9 cellular contexts compared by ENCODE assay signal in the genomic region with DNA sequence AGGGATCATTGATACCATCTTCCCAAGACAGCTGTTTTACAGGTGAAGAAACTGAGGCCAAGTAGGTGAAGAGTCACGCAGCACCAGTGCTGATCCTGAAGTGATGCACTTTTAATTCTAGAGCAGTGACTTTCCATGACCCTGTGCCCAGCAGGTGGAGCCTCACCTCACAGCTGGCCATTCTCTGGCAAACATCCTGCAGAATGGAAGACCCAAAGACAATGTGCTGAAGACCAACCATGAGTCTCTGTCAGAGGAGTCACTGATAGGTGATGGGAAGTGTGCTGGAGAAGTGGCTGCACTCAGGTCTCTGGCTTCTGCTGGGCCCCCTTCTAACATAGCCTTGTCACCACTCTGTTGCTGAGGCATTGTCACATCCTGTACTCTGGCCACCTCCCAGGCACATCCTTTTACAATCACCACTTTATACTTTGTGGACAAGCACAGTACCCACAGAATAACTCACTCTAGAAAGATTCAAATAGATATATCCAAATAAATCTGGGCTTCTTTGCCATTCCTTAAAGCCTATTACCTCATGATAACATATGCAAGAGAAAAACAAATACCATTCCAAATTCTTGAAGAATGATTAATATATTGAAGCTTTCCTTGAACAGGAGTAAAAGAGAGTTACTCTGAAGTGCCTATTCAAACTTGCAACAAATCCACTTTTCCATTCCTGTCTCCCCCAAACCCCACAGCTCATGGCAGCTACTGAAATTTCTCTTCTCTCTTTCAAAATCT.
DNase-seq lines count a peak whose midpoint lies in the region; ATAC-seq, FAIRE-seq and TF ChIP-seq lines count a peak whose summit lies in the region.
"Had no signal": no experiment of that assay in that cellular context is flagged by ENCODE, and none has a peak within 500 bp of the region (broad histone marks: within the 10 kb centered on the region; RNA-seq: fewer than 3 reads in every experiment).

No MANE protein-coding gene starts in this region.

- peaks cover 33% of the 10 kb centered on the region for H3F3A ChIP-seq in GM23248 (ENCODE audit: insufficient read depth)

- no peaks in the 10 kb centered on the region for H3K36me3 ChIP-seq in GM23248 (ENCODE audit: low read depth)
- H3K36me3 ChIP-seq in WERI-Rb-1 = no peaks in the 10 kb centered on the region
- H3K36me3 ChIP-seq in stomach smooth muscle (ENCODE audit: control insufficient read depth in 2 of 2, insufficient read depth in 2 of 2, low read length in 2 of 2) = no peaks in the 10 kb centered on the region
- H3K36me3 ChIP-seq: SJCRH30 had no signal

- H3K9ac ChIP-seq in GM23248 (peak overlapping the region; percentile 76), stomach smooth muscle (ENCODE audit: low read length in 2 of 2) (peak overlapping the region in 1 of 2 donors; percentile 46)

- FAIRE-seq in GM12891 (lab: Jason Lieb, UNC) = no peak
- FAIRE-seq: endometrium had no signal

- peak overlapping the region; percentile 70 for H3K4me2 ChIP-seq in GM23248 (ENCODE audit: unreplicated experiment)

- ATAC-seq in Right ventricle myocardium superior (ENCODE audit: poor library complexity) = peak; percentile 81

- H3K4me1 ChIP-seq in GM23248 (ENCODE audit: insufficient read depth) (peaks cover 35% of the 10 kb centered on the region), stomach smooth muscle (ENCODE audit: control insufficient read depth, insufficient read depth, low read length) (peaks cover 20% of the 10 kb centered on the region)

- no peaks in the 10 kb centered on the region for H4K20me1 ChIP-seq in GM23248 (ENCODE audit: insufficient read depth)

- WGBS in GM23248 (ENCODE audit: low coverage in 1 of 2, low lambda C conversion rate in 2 of 2, missing lambda C conversion rate in 2 of 2), 2 experiments = 92 to 100% methylated on average over 1 of the region's 1 CpG

- H2AFZ ChIP-seq in GM23248 = peak overlapping the region; percentile 35; the same call in 1 of the 2 replicates

- H3K79me2 ChIP-seq in GM23248 (ENCODE audit: insufficient read depth) = no peaks in the 10 kb centered on the region

- peak; percentile 71 for DNase-seq in GM23248
- no peak for DNase-seq in WERI-Rb-1
- DNase-seq in Right ventricle myocardium superior = no peak
- no peak for DNase-seq in GM12891 (ENCODE audit: insufficient read length, low spot score)
- no peak for DNase-seq in H4 (ENCODE audit: low spot score)
- no peak for DNase-seq in DMS 273 (lab: John Stamatoyannopoulos, UW; ENCODE audit: unreplicated experiment)

- H3K4me3 ChIP-seq in GM23248 (peak overlapping the region; percentile 39), WERI-Rb-1 (ENCODE audit: low read depth, low read length) (no peak overlapping the region), stomach smooth muscle (ENCODE audit: low read length in 2 of 2) (peak overlapping the region in 1 of 2 donors; percentile 41)
- H3K4me3 ChIP-seq: SJCRH30 had no signal

- no peak for TF ChIP-seq POLR2A in GM12891 (IDR thresholded peaks at IDR 0.05; ENCODE audit: low read depth, low read length)

- H3K9me3 ChIP-seq in GM23248 (ENCODE audit: low read depth) (no peaks in the 10 kb centered on the region), WERI-Rb-1 (ENCODE audit: severe bottlenecking) (no peaks in the 10 kb centered on the region), stomach smooth muscle (ENCODE audit: control insufficient read depth in 2 of 2, low read length in 2 of 2) (no peaks in the 10 kb centered on the region)
- H3K9me3 ChIP-seq: SJCRH30 had no signal

- no peaks in the 10 kb centered on the region for H3K27me3 ChIP-seq in GM23248 (replicated peaks; ENCODE audit: insufficient read depth)
- no peaks in the 10 kb centered on the region for H3K27me3 ChIP-seq in WERI-Rb-1 (ENCODE audit: insufficient read depth, low read depth, severe bottlenecking)
- H3K27me3 ChIP-seq in stomach smooth muscle (ENCODE audit: control insufficient read depth in 1 of 2, insufficient read depth in 2 of 2, low read length in 2 of 2) = no peaks in the 10 kb centered on the region
- H3K27me3 ChIP-seq: SJCRH30 had no signal

- no peaks in the 10 kb centered on the region for H3K9me2 ChIP-seq in GM23248 (ENCODE audit: insufficient read depth)

- TF ChIP-seq CTCF in WERI-Rb-1 (IDR thresholded peaks at IDR 0.05; ENCODE audit: low read depth, low read length) = peak; percentile 37; the same call in 1 of the 2 replicates

- intact Hi-C loops in Right ventricle myocardium superior (cut with DNase I) = no loop called here

- H3K27ac ChIP-seq in GM23248 (peak overlapping the region; percentile 95), WERI-Rb-1 (no peak overlapping the region), stomach smooth muscle (ENCODE audit: low read length) (peak overlapping the region; percentile 77)

- in situ Hi-C loops in GM23248 (cut with MboI) = no loop called here

TF ChIP-seq in GM12891, 5 proteins besides CTCF, POLR2A, EP300 and RAD21:
- no peak for TF ChIP-seq PAX5 (IDR thresholded peaks at IDR 0.05; ENCODE audit: insufficient read depth, low read length, severe bottlenecking)
- no peak for TF ChIP-seq SPI1 (IDR thresholded peaks at IDR 0.05; ENCODE audit: low read depth, low read length)
- TF ChIP-seq POLR2AphosphoS5 (IDR thresholded peaks at IDR 0.05; ENCODE audit: low read depth, low read length) = no peak
- no peak for TF ChIP-seq TAF1 (IDR thresholded peaks at IDR 0.05; ENCODE audit: low read depth, low read length)
- no peak for TF ChIP-seq POU2F2 (IDR thresholded peaks at IDR 0.05; ENCODE audit: low read depth, low read length)
